Comparison of ENCODE assay signal across 8 cellular contexts in genomic region chr14:91911474-91912032, GRCh38. TPM values are rescaled to one million over a fixed set of nuclear protein-coding genes. Genes with fewer than 3 reads are reported as not detected.
DNase-seq lines count a peak whose midpoint lies in the region; ATAC-seq and TF ChIP-seq lines count a peak whose summit lies in the region.

No MANE protein-coding gene starts in this region.

- peaks cover 2% of the 10 kb centered on the region for H3K9me3 Mint-ChIP-seq in glutamatergic neuron (ENCODE audit: unreplicated experiment)

- no peaks in the 10 kb centered on the region for H3K9me3 ChIP-seq in trophoblast cell (ENCODE audit: insufficient read depth, low read depth, low read length)

- H2AK5ac ChIP-seq in trophoblast cell (ENCODE audit: low read length): no peak overlapping the region

- no peaks in the 10 kb centered on the region for H3K4me1 ChIP-seq in trophoblast cell (ENCODE audit: control insufficient read depth in 1 of 2, insufficient read depth in 2 of 2, low read length in 2 of 2)

- no peaks in the 10 kb centered on the region for H3K79me1 ChIP-seq in trophoblast cell (ENCODE audit: low read length)

- H3K27me3 ChIP-seq in trophoblast cell (ENCODE audit: insufficient read depth, low read length): no peaks in the 10 kb centered on the region

- no peak overlapping the region for H3K4ac ChIP-seq in trophoblast cell (ENCODE audit: low read depth, low read length)

- H3K23ac ChIP-seq in trophoblast cell (ENCODE audit: low read length): no peak overlapping the region

- no peak overlapping the region for H3K4me3 Mint-ChIP-seq in glutamatergic neuron (ENCODE audit: unreplicated experiment)

- H3K27ac ChIP-seq in trophoblast cell (ENCODE audit: low read depth, low read length): no peak overlapping the region

- no peak overlapping the region for H4K8ac ChIP-seq in trophoblast cell (ENCODE audit: low read depth, low read length)

- DNase-seq in ELR (ENCODE audit: low read depth) (peak; percentile 56), NCI-H774 (lab: John Stamatoyannopoulos, UW) (peak; percentile 26), activated T-cell treated with anti-CD3 and anti-CD28 coated beads for 24 hours (ENCODE audit: low read depth) (peak; percentile 21), fibroblast of pulmonary artery (ENCODE audit: low read depth) (peak; percentile 70), trophoblast cell (peak; percentile 31 to 64), T1000 (lab: John Stamatoyannopoulos, UW) (no peak), glutamatergic neuron (no peak)

- H3K9ac ChIP-seq in trophoblast cell (ENCODE audit: low read length): no peak overlapping the region

- no peak overlapping the region for H2AFZ ChIP-seq in trophoblast cell (ENCODE audit: insufficient read depth, low read length, poor library complexity)

- H4K12ac ChIP-seq in trophoblast cell (ENCODE audit: low read depth, low read length): no peak overlapping the region

- H2BK120ac ChIP-seq in trophoblast cell (ENCODE audit: insufficient read depth, low read length, poor library complexity): no peak overlapping the region

- peak; percentile 86 for ATAC-seq in HG02852 (IDR thresholded peaks at IDR 0.05; ENCODE audit: unreplicated experiment)

- no peak overlapping the region for H2BK12ac ChIP-seq in trophoblast cell (ENCODE audit: low read length)

- no CpG with 5 or more reads among the region's 9 CpGs for WGBS in trophoblast cell (ENCODE audit: extremely low coverage, insufficient coverage, insufficient read length)

- H3K4me2 ChIP-seq in trophoblast cell (ENCODE audit: low read length): no peak overlapping the region

- no peak overlapping the region for H4K91ac ChIP-seq in trophoblast cell (ENCODE audit: low read depth, low read length)

- H3K18ac ChIP-seq in trophoblast cell (ENCODE audit: low read length): no peak overlapping the region

- TF ChIP-seq CTCF in fibroblast of pulmonary artery (IDR thresholded peaks at IDR 0.05; ENCODE audit: low read length, missing control alignments) (peak; percentile 67), glutamatergic neuron (IDR thresholded peaks at IDR 0.05; ENCODE audit: partially characterized antibody, unreplicated experiment) (no peak)

- H3K4me3 ChIP-seq in fibroblast of pulmonary artery (replicated peaks; ENCODE audit: low read depth, low read length) (no peak overlapping the region), trophoblast cell (ENCODE audit: low read depth, low read length) (no peak overlapping the region)

- no peak overlapping the region for H3K27ac Mint-ChIP-seq in glutamatergic neuron (ENCODE audit: unreplicated experiment)

- no peaks in the 10 kb centered on the region for H3K27me3 Mint-ChIP-seq in glutamatergic neuron (ENCODE audit: unreplicated experiment)

- H3K36me3 Mint-ChIP-seq in glutamatergic neuron (ENCODE audit: unreplicated experiment): no peaks in the 10 kb centered on the region

- H3K79me2 ChIP-seq in trophoblast cell (ENCODE audit: control insufficient read depth, insufficient read depth, low read length, poor library complexity): no peaks in the 10 kb centered on the region

- H3K36me3 ChIP-seq in trophoblast cell (ENCODE audit: control insufficient read depth in 1 of 2, insufficient read depth in 2 of 2, low read length in 2 of 2): no peaks in the 10 kb centered on the region

- H3K4me1 Mint-ChIP-seq in glutamatergic neuron (ENCODE audit: low read depth, unreplicated experiment): no peaks in the 10 kb centered on the region

- no peak overlapping the region for H2BK5ac ChIP-seq in trophoblast cell (ENCODE audit: low read depth, low read length, poor library complexity)

- H3K14ac ChIP-seq in trophoblast cell (ENCODE audit: low read length): no peak overlapping the region

RNA-seq across cellular contexts. Expression of gene FBLN5, which starts 35.9 kb away (rescaled TPM):
- polyA plus RNA-seq in trophoblast cell (2013): 17.9 and 18.1 TPM in 2 replicates
- not detected for total RNA-seq in glutamatergic neuron (ENCODE audit: unreplicated experiment)

RNA-seq across cellular contexts. Expression of gene TC2N, which starts 44.2 kb away (rescaled TPM):
- 12.1 and 12.5 TPM in 2 replicates for polyA plus RNA-seq in trophoblast cell (2013)
- 2.5 TPM for total RNA-seq in glutamatergic neuron (ENCODE audit: unreplicated experiment)

Comparison
In these comparisons a context has a peak if more than half of its experiments do, and no peak if none do; other contexts are left out.
1. DNase-seq: peak in ELR (single experiment), NCI-H774 (single experiment), activated T-cell treated with anti-CD3 and anti-CD28 coated beads for 24 hours (single experiment), fibroblast of pulmonary artery (single experiment) and trophoblast cell (2 of 2); none in T1000 (single experiment) and glutamatergic neuron (single experiment).